In genomic region chr15:72117698-72118399, GRCh38 we compare ENCODE assay signal across 8 cellular contexts. TPM values are rescaled to one million over a fixed set of nuclear protein-coding genes. Genes with fewer than 3 reads are reported as not detected.
DNase-seq lines count a peak whose midpoint lies in the region; TF ChIP-seq lines count a peak whose summit lies in the region.

Gene MYO9A (minus strand): TSS chr15:72118150. CDS start chr15:72046563, 71,587 bp downstream.

- H3K36me3 Mint-ChIP-seq in activated T-helper 1 cell treated with anti-CD3 and anti-CD28 coated beads, Interleukin-12 subunit alpha, Interleukin-12 subunit beta, Interleukin-2, Interleukin-4 antibody, amounts not matched to agents 30 ng/mL and 10 ng/mL and 1 ng/mL, durations not matched to agents 14 hours and 24 hours and 36 hours (ENCODE audit: low read depth) = no peaks in the 10 kb centered on the region

- H3K4me1 ChIP-seq in esophagus squamous epithelium = peaks cover 7 to 49% (median 12%) of the 10 kb centered on the region in 3 donors
- peaks cover 0 to 15% of the 10 kb centered on the region in 2 donors for H3K4me1 ChIP-seq in muscle layer of duodenum (ENCODE audit: control insufficient read depth in 1 of 2, insufficient read depth in 2 of 2, low read length in 2 of 2)

- peak in 2 of 4 donors; percentile 74 to 79 for TF ChIP-seq POLR2A in esophagus squamous epithelium (IDR thresholded peaks at IDR 0.05)

- no peaks in the 10 kb centered on the region for H3K36me3 ChIP-seq in esophagus squamous epithelium
- H3K36me3 ChIP-seq in muscle layer of duodenum (ENCODE audit: control insufficient read depth in 1 of 2, insufficient read depth in 2 of 2, low read length in 2 of 2) = peaks cover 0 to 2% of the 10 kb centered on the region in 2 donors

- peak; percentile 90 for DNase-seq in DMS53 treated with DMSO at 0.1 percent for 48 hours (lab: John Stamatoyannopoulos, UW; ENCODE audit: unreplicated experiment)
- DNase-seq in GOT3 (lab: John Stamatoyannopoulos, UW) = peak; percentile 97
- DNase-seq in LHCN-M2 (ENCODE audit: low read depth) = peak; percentile 97
- peak; percentile 96 for DNase-seq in RPMI7951 (ENCODE audit: low read depth)
- peak; percentile 95 for DNase-seq in activated T-helper 1 cell treated with anti-CD3 and anti-CD28 coated beads, Interleukin-12 subunit alpha, Interleukin-12 subunit beta, Interleukin-2, Interleukin-4 antibody, amounts not matched to agents 30 ng/mL and 10 ng/mL and 1 ng/mL, durations not matched to agents 14 hours and 24 hours and 36 hours (ENCODE audit: low spot score)
- DNase-seq in esophagus squamous epithelium (lab: John Stamatoyannopoulos, UW) = peak; percentile 90
- DNase-seq in stimulated activated CD8-positive, alpha-beta memory T cell treated with anti-CD3 and anti-CD28 coated beads, Interleukin-7, amount 100 ng/mL, for 24 hours (ENCODE audit: low read depth) = peak; percentile 99

- H3K4me3 Mint-ChIP-seq in activated T-helper 1 cell treated with anti-CD3 and anti-CD28 coated beads, Interleukin-12 subunit alpha, Interleukin-12 subunit beta, Interleukin-2, Interleukin-4 antibody, amounts not matched to agents 30 ng/mL and 10 ng/mL and 1 ng/mL, durations not matched to agents 14 hours and 24 hours and 36 hours = peak within 1 kb of the TSS; percentile 93

- intact Hi-C loops in activated T-helper 1 cell treated with anti-CD3 and anti-CD28 coated beads, Interleukin-12 subunit alpha, Interleukin-12 subunit beta, Interleukin-2, Interleukin-4 antibody, amounts not matched to agents 30 ng/mL and 10 ng/mL and 1 ng/mL, durations not matched to agents 14 hours and 24 hours and 36 hours (cut with micrococcal nuclease) = loop anchor here (1.0 to 2.0 kb wide), 8 partner anchors 23 to 667 kb away; partner anchors contain the start of genes CELF6, HEXA and PARP6
- intact Hi-C loops in esophagus squamous epithelium (cut with DNase I) = no loop called here

- H3K27me3 Mint-ChIP-seq in activated T-helper 1 cell treated with anti-CD3 and anti-CD28 coated beads, Interleukin-12 subunit alpha, Interleukin-12 subunit beta, Interleukin-2, Interleukin-4 antibody, amounts not matched to agents 30 ng/mL and 10 ng/mL and 1 ng/mL, durations not matched to agents 14 hours and 24 hours and 36 hours (ENCODE audit: insufficient read depth) = peaks cover 16% of the 10 kb centered on the region

- H3K27ac ChIP-seq in esophagus squamous epithelium (peak within 1 kb of the TSS; percentile 95 to 99 (median 98)), muscle layer of duodenum (ENCODE audit: low read length) (peak within 1 kb of the TSS; percentile 92)

- H3K4me3 ChIP-seq in esophagus squamous epithelium (peak within 1 kb of the TSS; percentile 82 to 94 (median 92)), muscle layer of duodenum (ENCODE audit: low read depth in 1 of 2, low read length in 2 of 2) (peak within 1 kb of the TSS; percentile 70 to 97)

- H3K9me3 ChIP-seq in esophagus squamous epithelium (no peaks in the 10 kb centered on the region), muscle layer of duodenum (ENCODE audit: control insufficient read depth in 1 of 2, low read length in 2 of 2) (no peaks in the 10 kb centered on the region)

- no peaks in the 10 kb centered on the region for H3K27me3 ChIP-seq in esophagus squamous epithelium
- no peaks in the 10 kb centered on the region for H3K27me3 ChIP-seq in muscle layer of duodenum (ENCODE audit: low read depth, low read length)

- H3K9me3 Mint-ChIP-seq in activated T-helper 1 cell treated with anti-CD3 and anti-CD28 coated beads, Interleukin-12 subunit alpha, Interleukin-12 subunit beta, Interleukin-2, Interleukin-4 antibody, amounts not matched to agents 30 ng/mL and 10 ng/mL and 1 ng/mL, durations not matched to agents 14 hours and 24 hours and 36 hours = no peaks in the 10 kb centered on the region

- TF ChIP-seq CTCF in esophagus squamous epithelium (IDR thresholded peaks at IDR 0.05) = peak in 2 of 6 experiments; percentile 11 to 12

- H3K27ac Mint-ChIP-seq in activated T-helper 1 cell treated with anti-CD3 and anti-CD28 coated beads, Interleukin-12 subunit alpha, Interleukin-12 subunit beta, Interleukin-2, Interleukin-4 antibody, amounts not matched to agents 30 ng/mL and 10 ng/mL and 1 ng/mL, durations not matched to agents 14 hours and 24 hours and 36 hours = peak within 1 kb of the TSS; percentile 95

- 0% methylated on average over 15 of the region's 79 CpGs; no CpG with 5 or more reads in 1 of the 2 donors for WGBS in esophagus squamous epithelium, 2 donors

- H3K4me1 Mint-ChIP-seq in activated T-helper 1 cell treated with anti-CD3 and anti-CD28 coated beads, Interleukin-12 subunit alpha, Interleukin-12 subunit beta, Interleukin-2, Interleukin-4 antibody, amounts not matched to agents 30 ng/mL and 10 ng/mL and 1 ng/mL, durations not matched to agents 14 hours and 24 hours and 36 hours (ENCODE audit: low read depth) = peaks cover 23% of the 10 kb centered on the region

RNA-seq across cellular contexts. Expression of gene MYO9A, which starts in this region (rescaled TPM):
- total RNA-seq in LHCN-M2 (2014; rRNA removed) (19.8 and 22.4 TPM in 2 replicates), esophagus squamous epithelium (10 to 100 TPM; 18.2 to 62.0 (median 35.0) TPM)
- 4.0 TPM for polyA plus RNA-seq in LHCN-M2 (2012)
- total RNA-seq in RPMI7951 (2014; rRNA removed; shearing (Covaris generic)) = 18.4 and 21.4 TPM in 2 replicates
- 15.2 and 16.4 TPM in 2 replicates for total RNA-seq in activated T-helper 1 cell treated with anti-CD3 and anti-CD28 coated beads, Interleukin-12 subunit alpha, Interleukin-12 subunit beta, Interleukin-2, Interleukin-4 antibody, amounts not matched to agents 30 ng/mL and 10 ng/mL and 1 ng/mL, durations not matched to agents 14 hours and 24 hours and 36 hours

Comparison
In these comparisons a context has a peak if more than half of its experiments do, and no peak if none do; other contexts are left out.
1. Peak in every context shown above with its lines: DNase-seq, H3K4me3 ChIP-seq and H3K27ac ChIP-seq.